In the genomic region with DNA sequence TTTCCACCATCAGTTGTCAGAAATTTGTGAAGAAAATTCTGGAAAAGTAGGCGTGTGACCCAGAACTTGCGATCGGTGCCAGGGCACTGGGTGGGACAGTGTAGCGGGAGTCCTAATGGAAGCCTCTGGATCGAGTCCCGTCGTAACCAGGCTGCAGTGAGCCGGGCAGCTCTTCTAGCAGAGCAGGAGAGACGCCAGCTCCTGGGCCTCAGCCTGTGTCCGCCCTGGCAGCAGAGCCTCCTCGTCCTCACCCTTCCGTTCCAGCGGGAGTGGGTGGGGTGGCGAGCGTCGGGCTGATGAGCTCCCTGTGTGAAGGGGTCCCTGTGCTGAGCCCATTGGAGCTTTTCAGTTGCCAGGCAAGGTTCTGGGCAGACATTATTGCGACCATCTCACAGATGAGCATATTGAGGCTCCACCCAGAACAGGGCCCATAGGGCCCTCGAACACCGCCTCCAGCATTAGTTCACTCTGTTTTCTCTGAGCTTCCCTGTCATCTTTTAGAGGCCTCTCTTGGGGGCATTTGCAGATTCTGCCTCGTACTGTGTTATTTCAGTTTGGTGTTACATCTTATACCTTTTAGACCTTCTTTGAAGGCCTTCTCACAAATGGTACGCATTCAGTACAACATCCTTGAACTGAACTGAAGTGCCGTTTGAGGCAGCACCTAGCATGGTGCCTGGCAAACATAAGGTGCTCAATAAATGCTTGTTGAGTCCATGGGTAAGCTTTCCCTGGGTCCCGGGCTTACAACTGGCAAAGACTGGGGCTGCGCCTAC, we compare ENCODE assay signal across 17 cellular contexts.
"Had no signal": no experiment of that assay in that cellular context is flagged by ENCODE, and none has a peak within 500 bp of the region (broad histone marks: within the 10 kb centered on the region; RNA-seq: fewer than 3 reads in every experiment).

No MANE protein-coding gene starts in this region.

- H3K36me3 ChIP-seq: lower lobe of right lung, transverse colon had no signal

- H2AFZ ChIP-seq: hepatocyte had no signal

- H3K9me3 ChIP-seq: lower lobe of right lung, transverse colon had no signal

- H3K4me3 ChIP-seq: coronary artery, hepatocyte, lower lobe of right lung, transverse colon had no signal

- ATAC-seq: left lobe of liver; lower lobe of right lung; naive thymus-derived CD4-positive, alpha-beta T cell; WTC11 had no signal

- H3K27me3 ChIP-seq: hepatocyte, transverse colon had no signal

- H3K27ac ChIP-seq: hepatocyte, lower lobe of right lung had no signal

- H3K4me2 ChIP-seq: hepatocyte had no signal

- DNase-seq: activated gamma-delta T cell treated with Interleukin-2 at 50 U/mL for 16 hours; activated T-cell treated with anti-CD3 and anti-CD28 coated beads, Interleukin-2, amount 50 U/mL, for 1 hour; cerebellar nuclear complex; endodermal cell; immature natural killer cell; lower lobe of right lung; naive thymus-derived CD4-positive, alpha-beta T cell; retina; stimulated activated CD4-positive, alpha-beta T cell treated with anti-CD3 and anti-CD28 coated beads, Interleukin-2, amount 100 ng/mL, for 48 hours; stimulated activated CD8-positive, alpha-beta memory T cell treated with anti-CD3 and anti-CD28 coated beads, Interleukin-4, amount 100 ng/mL, for 48 hours; stimulated activated naive CD4-positive, alpha-beta T cell; T1000; transverse colon had no signal
